Comparison of ENCODE assay signal across 18 cellular contexts in genomic region chr5:134445841-134446818, GRCh38. TPM values are rescaled to one million over a fixed set of nuclear protein-coding genes. Genes with fewer than 3 reads are reported as not detected.
DNase-seq lines count a peak whose midpoint lies in the region; ATAC-seq, FAIRE-seq and TF ChIP-seq lines count a peak whose summit lies in the region.
"Had no signal": no experiment of that assay in that cellular context is flagged by ENCODE, and none has a peak within 500 bp of the region (broad histone marks: within the 10 kb centered on the region; RNA-seq: fewer than 3 reads in every experiment).

No MANE protein-coding gene starts in this region.

- H3K36me3 ChIP-seq in HepG2 (replicated peaks in 1 of 2; ENCODE audit: control insufficient read depth in 1 of 2, insufficient read depth in 2 of 2, low read length in 2 of 2) (no peaks in the 10 kb centered on the region), right lobe of liver (no peaks in the 10 kb centered on the region)
- H3K36me3 ChIP-seq: ascending aorta had no signal

- DNase-seq in HepG2 (ENCODE audit: low spot score): no peak
- DNase-seq in right lobe of liver: no peak
- DNase-seq in fibroblast of peridontal ligament (ENCODE audit: extremely low read depth): peak; percentile 10
- DNase-seq in omental fat pad (ENCODE audit: low spot score): no peak
- DNase-seq: activated CD4-positive, alpha-beta T cell treated with anti-CD3 and anti-CD28 coated beads, Interleukin-2, amount 10 ng/mL, durations not matched to agents 7 days and 5 days; activated CD8-positive, alpha-beta memory T cell treated with anti-CD3 and anti-CD28 coated beads, Interleukin-2, amount 50 U/mL, for 48 hours; activated naive CD4-positive, alpha-beta T cell; DMS79; NCI-H2029 treated with DMSO at 0.1 percent for 48 hours; NCI-H510A had no signal

- H3K4me3 ChIP-seq in HepG2 (replicated peaks in 1 of 3; ENCODE audit: insufficient read depth in 1 of 3, low read depth in 2 of 3, low read length in 3 of 3): no peak overlapping the region
- H3K4me3 ChIP-seq in right lobe of liver: no peak overlapping the region
- H3K4me3 ChIP-seq: A549, ascending aorta had no signal

- intact Hi-C loops in HepG2 (cut with micrococcal nuclease; ENCODE audit: unreplicated experiment): no loop called here
- intact Hi-C loops in right lobe of liver (cut with DNase I): no loop called here

- CTCF ChIA-PET in HepG2 (lab: Yijun Ruan, JAX; ENCODE audit: low intra/inter-chr PET ratio, low total read pairs): interaction anchor here (0.6 kb wide), 1 partner anchor 1225 kb away, joined by 3 read pairs; no protein-coding TSS in a partner anchor

- TF ChIP-seq POLR2A in HepG2 (IDR thresholded peaks at IDR 0.05; ENCODE audit: insufficient read depth in 1 of 2, low read depth in 2 of 2, low read length in 2 of 2) (no peak), right lobe of liver (IDR thresholded peaks at IDR 0.05) (no peak)

- in situ Hi-C loops in HepG2 (cut with HindIII; ENCODE audit: extremely low pct_ligation_motif_present, low pct_unique_long_range_greater_than_20kb): no loop called here

- 64% methylated on average over 8 of the region's 8 CpGs for WGBS in HepG2 (ENCODE audit: low lambda C conversion rate)
- 100% methylated on average over 3 of the region's 8 CpGs for WGBS in right lobe of liver (ENCODE audit: insufficient coverage, low coverage, low lambda C conversion rate, missing lambda C conversion rate)

- H3K27me3 ChIP-seq in HepG2 (ENCODE audit: control insufficient read depth in 1 of 2, insufficient read depth in 2 of 2, low read length in 2 of 2) (no peaks in the 10 kb centered on the region; a peak in 1 of 5 replicates), right lobe of liver (no peaks in the 10 kb centered on the region)
- H3K27me3 ChIP-seq: ascending aorta had no signal

- H3K4me1 ChIP-seq in HepG2 (ENCODE audit: insufficient read depth, low read length) (peaks cover 30% of the 10 kb centered on the region), right lobe of liver (peaks cover 0 to 3% (median 0%) of the 10 kb centered on the region in 4 donors)
- H3K4me1 ChIP-seq: ascending aorta had no signal

- POLR2A ChIA-PET in HepG2 (lab: Yijun Ruan, JAX): interaction anchor here (0.7 to 1.2 kb wide), 3 partner anchors 20 to 60 kb away, joined by 3 to 5 read pairs (median 3); no protein-coding TSS in a partner anchor

- no peak for TF ChIP-seq RAD21 in HepG2 (CRISPR knock-in tag; IDR thresholded peaks at IDR 0.05)

- no peaks in the 10 kb centered on the region for H4K20me1 ChIP-seq in HepG2 (ENCODE audit: insufficient read depth, low read length)

- H2AFZ ChIP-seq in HepG2 (ENCODE audit: low read length): no peak overlapping the region

- no peak for FAIRE-seq in HepG2 (lab: Jason Lieb, UNC)
- FAIRE-seq: A549, small intestine had no signal

- no peak overlapping the region for H3K27ac ChIP-seq in HepG2 (ENCODE audit: extremely low read length, insufficient read depth, low read length)
- no peak overlapping the region for H3K27ac ChIP-seq in right lobe of liver
- H3K27ac ChIP-seq: A549, ascending aorta had no signal

- no peak for TF ChIP-seq CTCF in HepG2 (CRISPR knock-in tag; IDR thresholded peaks at IDR 0.05)
- no peak for TF ChIP-seq CTCF in right lobe of liver (IDR thresholded peaks at IDR 0.05)
- no peak for TF ChIP-seq CTCF in omental fat pad (IDR thresholded peaks at IDR 0.05)

- no peak overlapping the region for H3K9ac ChIP-seq in HepG2 (ENCODE audit: insufficient read depth, low read depth, low read length)

- no peaks in the 10 kb centered on the region for H3K9me3 ChIP-seq in HepG2 (ENCODE audit: low read length)
- no peaks in the 10 kb centered on the region for H3K9me3 ChIP-seq in right lobe of liver
- H3K9me3 ChIP-seq: A549, ascending aorta had no signal

- TF ChIP-seq EP300 in HepG2 (IDR thresholded peaks at IDR 0.05; ENCODE audit: low read depth in 2 of 2, low read length in 2 of 2) (no peak), HepG2 (CRISPR knock-in tag; IDR thresholded peaks at IDR 0.05; ENCODE audit: borderline replicate concordance) (no peak)

- ATAC-seq in HepG2 (peak; percentile 11; the same call in 1 of the 3 replicates), right lobe of liver (no peak), omental fat pad (ENCODE audit: low FRiP score) (peak; percentile 19), GM21717 (IDR thresholded peaks at IDR 0.05; ENCODE audit: unreplicated experiment) (no peak), GM19455 (IDR thresholded peaks at IDR 0.05; ENCODE audit: unreplicated experiment) (no peak), HG03469 (IDR thresholded peaks at IDR 0.05; ENCODE audit: unreplicated experiment) (no peak), GM18858 (IDR thresholded peaks at IDR 0.05; ENCODE audit: unreplicated experiment) (no peak)
- ATAC-seq: A549, left lobe of liver had no signal

- BruUV-seq in HepG2 (replicated peaks; lab: Mats Ljungman, UMichigan): no TSS peak

- H3K4me2 ChIP-seq in HepG2 (ENCODE audit: low read depth, low read length): no peak overlapping the region
- H3K4me2 ChIP-seq: A549 had no signal

- no peaks in the 10 kb centered on the region for H3K79me2 ChIP-seq in HepG2 (ENCODE audit: insufficient read depth, low read length)

TF ChIP-seq in HepG2, 621 proteins besides CTCF, POLR2A, EP300 and RAD21:
- TF ChIP-seq FOXK1 (CRISPR knock-in tag; IDR thresholded peaks at IDR 0.05; ENCODE audit: borderline replicate concordance, low read depth) (no peak), KLF9 (CRISPR knock-in tag; IDR thresholded peaks at IDR 0.05; ENCODE audit: low read depth) (no peak), ZFX (CRISPR knock-in tag; IDR thresholded peaks at IDR 0.05; ENCODE audit: low read depth) (no peak), ZNF326 (CRISPR knock-in tag; IDR thresholded peaks at IDR 0.05; ENCODE audit: borderline replicate concordance) (no peak), ESRRA (CRISPR knock-in tag; IDR thresholded peaks at IDR 0.05; ENCODE audit: low read depth) (no peak), ZNF574 (CRISPR knock-in tag; IDR thresholded peaks at IDR 0.05) (0 out of 2 replicates have a peak, but pooled peaks have one; percentile 29)

RNA-seq across cellular contexts. Expression of gene CDKN2AIPNL, which starts 34.4 kb away (rescaled TPM):
- 46.5 and 51.2 TPM in 2 replicates for total RNA-seq in HepG2 (2016; rRNA removed; fragmentation: Illumina TruSeq; extraction: Trizol)
- 43.9 and 45.2 TPM in 2 replicates for total RNA-seq in HepG2 (2016; cell fraction: cytosol; rRNA removed; fragmentation: Illumina TruSeq; extraction: Trizol; ENCODE audit: low read depth)
- total RNA-seq in HepG2 (2016; cell fraction: insoluble cytoplasmic fraction; rRNA removed; fragmentation: Illumina TruSeq; extraction: Trizol): 51.0 and 57.6 TPM in 2 replicates
- 82.5 and 85.3 TPM in 2 replicates for total RNA-seq in HepG2 (2016; cell fraction: membrane; rRNA removed; fragmentation: Illumina TruSeq; extraction: Trizol)
- 16.1 and 18.5 TPM in 2 replicates for total RNA-seq in HepG2 (2016; cell fraction: nucleus; rRNA removed; fragmentation: Illumina TruSeq; extraction: Trizol)
- polyA plus RNA-seq in HepG2 (2011; rRNA removed): 13.5 and 17.4 TPM in 2 replicates
- polyA plus RNA-seq in HepG2 (2011; cell fraction: cytosol; rRNA removed): 15.3 and 17.9 TPM in 2 replicates
- 3.4 and 4.0 TPM in 2 replicates for polyA plus RNA-seq in HepG2 (2011; cell fraction: nucleus; rRNA removed)
- 16.4 and 22.9 TPM in 2 replicates for polyA plus RNA-seq in HepG2 (2012)
- 45.6 and 53.1 TPM in 2 replicates for polyA plus RNA-seq in HepG2 (2016; cell fraction: cytosol; fragmentation: Illumina TruSeq; extraction: Trizol; ENCODE audit: low read depth)
- 52.5 and 57.0 TPM in 2 replicates for polyA plus RNA-seq in HepG2 (2016; cell fraction: insoluble cytoplasmic fraction; fragmentation: Illumina TruSeq; extraction: Trizol; ENCODE audit: low read depth)
- 72.1 and 73.9 TPM in 2 replicates for polyA plus RNA-seq in HepG2 (2016; cell fraction: membrane; fragmentation: Illumina TruSeq; extraction: Trizol; ENCODE audit: low read depth)
- 25.5 and 28.1 TPM in 2 replicates for polyA plus RNA-seq in HepG2 (2016; cell fraction: nucleus; fragmentation: Illumina TruSeq; extraction: Trizol; ENCODE audit: insufficient read depth, low read depth)
- 7.8 TPM in 2 replicates for polyA minus RNA-seq in HepG2 (2011; rRNA and poly(A)+ RNA removed; ENCODE audit: low replicate concordance)
- polyA minus RNA-seq in HepG2 (2011; cell fraction: cytosol; rRNA and poly(A)+ RNA removed): 5.6 and 10.3 TPM in 2 replicates
- polyA minus RNA-seq in HepG2 (2011; cell fraction: nucleus; rRNA and poly(A)+ RNA removed): 5.3 and 6.8 TPM in 2 replicates
- 10 to 100 TPM in 2 of 6 experiments, 1 to 10 TPM in 4; 5.1 to 10.8 (median 7.8) TPM for total RNA-seq in right lobe of liver
- 10 to 100 TPM; 10.2 to 20.4 (median 17.7) TPM for total RNA-seq in omental fat pad

Comparison
In these comparisons a context has a peak if more than half of its experiments do, and no peak if none do; other contexts are left out.
1. ATAC-seq: peak in HepG2 (single experiment) and omental fat pad (single experiment); none in right lobe of liver (0 of 4), GM21717 (single experiment), GM19455 (single experiment), HG03469 (single experiment) and GM18858 (single experiment).